ENCODE assay signal across 27 cellular contexts in genomic region chr3:128222771-128223386, GRCh38.
DNase-seq lines count a peak whose midpoint lies in the region; TF ChIP-seq lines count a peak whose summit lies in the region.
"Had no signal": no experiment of that assay in that cellular context is flagged by ENCODE, and none has a peak within 500 bp of the region (broad histone marks: within the 10 kb centered on the region; RNA-seq: fewer than 3 reads in every experiment).

No MANE protein-coding gene starts in this region.

- peaks cover 28% of the 10 kb centered on the region for H3K9me3 Mint-ChIP-seq in endodermal cell

- H3K4me1 ChIP-seq in HEK293 (ENCODE audit: control insufficient read depth, insufficient read depth, low read length) = no peaks in the 10 kb centered on the region
- no peaks in the 10 kb centered on the region for H3K4me1 ChIP-seq in endodermal cell (ENCODE audit: control insufficient read depth, insufficient read depth, low read length)
- peaks cover 0 to 6% of the 10 kb centered on the region in 2 donors for H3K4me1 ChIP-seq in right atrium auricular region
- H3K4me1 ChIP-seq: Peyer's patch, tibial artery had no signal

- H3K36me3 Mint-ChIP-seq in endodermal cell (ENCODE audit: low read depth) = peaks cover 14% of the 10 kb centered on the region

- no peak overlapping the region for H3K27ac Mint-ChIP-seq in endodermal cell
- H3K27ac Mint-ChIP-seq: activated naive CD8-positive, alpha-beta T cell; nephron progenitor cell had no signal

- DNase-seq in OCI-M1 (lab: John Stamatoyannopoulos, UW) (peak; percentile 16), endodermal cell (no peak), head of caudate nucleus (no peak), right atrium auricular region (ENCODE audit: low spot score) (no peak), iPS-NIHi7 (ENCODE audit: extremely low spot score) (no peak)
- no peak for DNase-seq in activated effector memory CD4-positive, alpha-beta T cell treated with anti-CD3 and anti-CD28 coated beads, Interleukin-2, amount 50 U/mL, for 16 hours
- DNase-seq: activated CD4-positive, alpha-beta T cell treated with anti-CD3 and anti-CD28 coated beads for 48 hours; Calu3; DND-41; foreskin melanocyte; heart right ventricle; MM.1S; NCI-H1417 treated with DMSO at 0.1 percent for 48 hours; NCI-H2081; NCI-H2227 treated with DMSO at 0.1 percent for 48 hours; NCI-H526 treated with DMSO at 0.1 percent for 48 hours; nephron progenitor cell; Peyer's patch; SJCRH30; stimulated activated CD4-positive, alpha-beta T cell treated with anti-CD3 and anti-CD28 coated beads, Interleukin-15, amount 100 ng/mL, for 24 hours; stimulated activated CD4-positive, alpha-beta T cell treated with anti-CD3 and anti-CD28 coated beads, Interleukin-4, amount 100 ng/mL, for 4 hours; tibial artery had no signal

- H3K27me3 ChIP-seq in endodermal cell (ENCODE audit: control insufficient read depth, insufficient read depth, low read length, poor library complexity, severe bottlenecking) (no peaks in the 10 kb centered on the region), right atrium auricular region (no peaks in the 10 kb centered on the region)
- H3K27me3 ChIP-seq: esophagus muscularis mucosa, heart right ventricle, Peyer's patch, SJCRH30, tibial artery had no signal

- H3K27ac ChIP-seq in HEK293 (ENCODE audit: extremely low read depth, low read depth, low read length) = no peak overlapping the region
- no peak overlapping the region for H3K27ac ChIP-seq in endodermal cell (ENCODE audit: low read depth, low read length)
- H3K27ac ChIP-seq in right atrium auricular region = no peak overlapping the region
- H3K27ac ChIP-seq: esophagus muscularis mucosa, heart right ventricle, Peyer's patch, SJCRH30, tibial artery had no signal

- no peak overlapping the region for H3K4me3 Mint-ChIP-seq in endodermal cell
- H3K4me3 Mint-ChIP-seq: activated naive CD8-positive, alpha-beta T cell; CD14-positive monocyte; nephron progenitor cell had no signal

- no peaks in the 10 kb centered on the region for H3K36me3 ChIP-seq in HEK293 (ENCODE audit: control insufficient read depth in 2 of 2, insufficient read depth in 1 of 2, low read length in 2 of 2)
- H3K36me3 ChIP-seq in endodermal cell (ENCODE audit: control insufficient read depth, insufficient read depth, low read length) = no peaks in the 10 kb centered on the region
- H3K36me3 ChIP-seq in right atrium auricular region = no peaks in the 10 kb centered on the region
- H3K36me3 ChIP-seq: esophagus muscularis mucosa, heart right ventricle, Peyer's patch, SJCRH30, tibial artery had no signal

- H3K4me1 Mint-ChIP-seq in endodermal cell = peaks cover 13% of the 10 kb centered on the region
- H3K4me1 Mint-ChIP-seq: CD14-positive monocyte had no signal

- H3K9me3 ChIP-seq in HEK293 (ENCODE audit: control insufficient read depth, insufficient read depth, low read depth, low read length) = no peaks in the 10 kb centered on the region
- H3K9me3 ChIP-seq in endodermal cell (ENCODE audit: control insufficient read depth, low read length) = peaks cover 26% of the 10 kb centered on the region
- peaks cover 0 to 11% of the 10 kb centered on the region in 2 donors for H3K9me3 ChIP-seq in right atrium auricular region

- POLR2A ChIA-PET in HEK293 (lab: Yijun Ruan, JAX) = no interaction called here

- no peak overlapping the region for H3K4me3 ChIP-seq in HEK293 (ENCODE audit: low read depth, low read length)
- H3K4me3 ChIP-seq in endodermal cell (ENCODE audit: low read length) = peak overlapping the region; percentile 60
- no peak overlapping the region for H3K4me3 ChIP-seq in right atrium auricular region
- H3K4me3 ChIP-seq: esophagus muscularis mucosa, heart right ventricle, K562, Peyer's patch, SJCRH30, tibial artery had no signal

- no peaks in the 10 kb centered on the region for H3K27me3 Mint-ChIP-seq in endodermal cell (ENCODE audit: insufficient read depth)
- H3K27me3 Mint-ChIP-seq: activated naive CD8-positive, alpha-beta T cell had no signal

- H3K9ac ChIP-seq in endodermal cell (ENCODE audit: extremely low read depth, low read length, poor library complexity, severe bottlenecking) = no peak overlapping the region

- no peak for TF ChIP-seq CTCF in HEK293 (tag by site-specific recombination; IDR thresholded peaks at IDR 0.05)
- TF ChIP-seq CTCF in endodermal cell (conservative IDR thresholded peaks at IDR 0.05) = no peak
- no peak for TF ChIP-seq CTCF in right atrium auricular region (IDR thresholded peaks at IDR 0.05)

- CTCF ChIA-PET in HEK293 (lab: Yijun Ruan, JAX) = no interaction called here

- intact Hi-C loops in head of caudate nucleus (cut with DNase I) = no loop called here

TF ChIP-seq in HEK293, 187 proteins besides CTCF, POLR2A, EP300 and RAD21:
- TF ChIP-seq GFI1B (tag by site-specific recombination; IDR thresholded peaks at IDR 0.05) (no peak), PATZ1 (tag by site-specific recombination; IDR thresholded peaks at IDR 0.05) (no peak), ZNF561 (tag by site-specific recombination; IDR thresholded peaks at IDR 0.05; ENCODE audit: borderline replicate concordance) (no peak), SETDB1 (IDR thresholded peaks at IDR 0.05; ENCODE audit: insufficient read length, low read length) (peak; percentile 77), HOXD13 (CRISPR knock-in tag; IDR thresholded peaks at IDR 0.05; ENCODE audit: borderline replicate concordance) (no peak), KLF8 (tag by site-specific recombination; IDR thresholded peaks at IDR 0.05) (no peak)
